Comparison of ENCODE assay signal across 8 cellular contexts in genomic region chr11:129853508-129854228, GRCh38. TPM values are rescaled to one million over a fixed set of nuclear protein-coding genes. Genes with fewer than 3 reads are reported as not detected.
DNase-seq lines count a peak whose midpoint lies in the region; ATAC-seq, FAIRE-seq and TF ChIP-seq lines count a peak whose summit lies in the region.

No MANE protein-coding gene starts in this region.

- peaks cover 27% of the 10 kb centered on the region for H3K4me1 Mint-ChIP-seq in activated CD8-positive, alpha-beta T cell treated with anti-CD3 and anti-CD28 coated beads for 36 hours (ENCODE audit: low read depth)

- TF ChIP-seq POLR2A in H54 (IDR thresholded peaks at IDR 0.05; ENCODE audit: low read depth, low read length) = no peak

- DNase-seq in COR-L47 (lab: John Stamatoyannopoulos, UW) (peak; percentile 94), NCI-H2081 (lab: John Stamatoyannopoulos, UW) (peak; percentile 97 to 98), fibroblast of the aortic adventitia (ENCODE audit: low read depth) (peak; percentile 54), H54 (ENCODE audit: insufficient read length, low spot score) (no peak)
- DNase-seq in activated CD8-positive, alpha-beta T cell treated with anti-CD3 and anti-CD28 coated beads for 36 hours = peak; percentile 74
- peak; percentile 5 for DNase-seq in stimulated activated CD8-positive, alpha-beta memory T cell treated with anti-CD3 and anti-CD28 coated beads, Interleukin-7, amount 100 ng/mL, for 24 hours (ENCODE audit: low read depth)

- intact Hi-C loops in activated CD8-positive, alpha-beta T cell treated with anti-CD3 and anti-CD28 coated beads for 36 hours (cut with micrococcal nuclease) = no loop called here

- H3K4me3 Mint-ChIP-seq in activated CD8-positive, alpha-beta T cell treated with anti-CD3 and anti-CD28 coated beads for 36 hours = no peak overlapping the region

- no peak overlapping the region for H3K4me3 ChIP-seq in fibroblast of the aortic adventitia (ENCODE audit: low read depth, low read length)

- POLR2A ChIA-PET in activated CD8-positive, alpha-beta T cell treated with anti-CD3 and anti-CD28 coated beads for 36 hours (lab: Charles Lee) = interaction anchor here (0.6 kb wide), 1 partner anchor 50 kb away, joined by 3 read pairs; no protein-coding TSS in a partner anchor

- no peaks in the 10 kb centered on the region for H3K27me3 Mint-ChIP-seq in activated CD8-positive, alpha-beta T cell treated with anti-CD3 and anti-CD28 coated beads for 36 hours

- CTCF ChIA-PET in activated CD8-positive, alpha-beta T cell treated with anti-CD3 and anti-CD28 coated beads for 36 hours (lab: Charles Lee) = no interaction called here

- TF ChIP-seq CTCF in activated CD8-positive, alpha-beta T cell treated with anti-CD3 and anti-CD28 coated beads for 36 hours (IDR thresholded peaks at IDR 0.05) = no peak
- TF ChIP-seq CTCF in fibroblast of the aortic adventitia (IDR thresholded peaks at IDR 0.05; ENCODE audit: insufficient read depth, low read length) = no peak

- no peak for FAIRE-seq in H54 (lab: Jason Lieb, UNC)

- peaks cover 2% of the 10 kb centered on the region for H3K36me3 Mint-ChIP-seq in activated CD8-positive, alpha-beta T cell treated with anti-CD3 and anti-CD28 coated beads for 36 hours (ENCODE audit: low read depth)

- H3K27ac Mint-ChIP-seq in activated CD8-positive, alpha-beta T cell treated with anti-CD3 and anti-CD28 coated beads for 36 hours = peak overlapping the region; percentile 82

- H3K9me3 Mint-ChIP-seq in activated CD8-positive, alpha-beta T cell treated with anti-CD3 and anti-CD28 coated beads for 36 hours = no peaks in the 10 kb centered on the region

- peak; percentile 91 for ATAC-seq in activated CD8-positive, alpha-beta T cell treated with anti-CD3 and anti-CD28 coated beads for 36 hours
- ATAC-seq in GM18870 (IDR thresholded peaks at IDR 0.05; ENCODE audit: unreplicated experiment) = no peak
- no peak for ATAC-seq in GM21360 (IDR thresholded peaks at IDR 0.05; ENCODE audit: unreplicated experiment)

RNA-seq across cellular contexts. Expression of gene TMEM45B, which starts 38.0 kb away (rescaled TPM):
- total RNA-seq in activated CD8-positive, alpha-beta T cell treated with anti-CD3 and anti-CD28 coated beads for 36 hours = under 1 TPM; 0.47 to 0.49 TPM
- not detected in 2 replicates for total RNA-seq in fibroblast of the aortic adventitia (ENCODE audit: low replicate concordance)

RNA-seq across cellular contexts. Expression of gene NFRKB, which starts 41.7 kb away (rescaled TPM):
- total RNA-seq in activated CD8-positive, alpha-beta T cell treated with anti-CD3 and anti-CD28 coated beads for 36 hours = 10 to 100 TPM; 35.2 to 36.6 TPM
- 8.8 and 21.5 TPM in 2 replicates for total RNA-seq in fibroblast of the aortic adventitia (ENCODE audit: low replicate concordance)
